In genomic region chr20:4524792-4525191, GRCh38 we compare ENCODE assay signal across 32 cellular contexts.
"Had no signal": no experiment of that assay in that cellular context is flagged by ENCODE, and none has a peak within 500 bp of the region (broad histone marks: within the 10 kb centered on the region; RNA-seq: fewer than 3 reads in every experiment).

No MANE protein-coding gene starts in this region.

- H3K4me1 ChIP-seq: adrenal gland, ascending aorta, body of pancreas, breast epithelium had no signal

- H3K27ac ChIP-seq: adrenal gland, ascending aorta, body of pancreas, brain microvascular endothelial cell, breast epithelium, cardiac muscle cell had no signal

- DNase-seq: activated effector memory CD4-positive, alpha-beta T cell treated with anti-CD3 and anti-CD28 coated beads, Interleukin-2, amount 50 U/mL, for 16 hours; activated effector memory CD4-positive, alpha-beta T cell treated with Interleukin-2 at 50 U/mL for 16 hours; activated gamma-delta T cell; activated gamma-delta T cell treated with Interleukin-2 at 50 U/mL for 16 hours; activated naive CD4-positive, alpha-beta T cell; activated naive CD4-positive, alpha-beta T cell treated with anti-CD3 and anti-CD28 coated beads for 36 hours; activated naive CD4-positive, alpha-beta T cell treated with anti-CD3 and anti-CD28 coated beads, Interleukin-2, amount 10 ng/mL, durations not matched to agents 7 days and 5 days; activated naive CD4-positive, alpha-beta T cell treated with anti-CD3 and anti-CD28 coated beads, Interleukin-2, amount 50 U/mL, for 16 hours; activated naive CD4-positive, alpha-beta T cell treated with Interleukin-2 at 50 U/mL for 16 hours; activated naive CD8-positive, alpha-beta T cell treated with anti-CD3 and anti-CD28 coated beads for 36 hours; activated naive CD8-positive, alpha-beta T cell treated with anti-CD3 and anti-CD28 coated beads, Interleukin-2, amount 10 ng/mL, durations not matched to agents 7 days and 5 days; activated naive CD8-positive, alpha-beta T cell treated with anti-CD3 and anti-CD28 coated beads, Interleukin-2, amount 50 U/mL, for 24 hours; activated T-cell treated with anti-CD3 and anti-CD28 coated beads, Interleukin-2, amount 50 U/mL, for 1 hour; activated T-cell treated with anti-CD3 and anti-CD28 coated beads, Interleukin-2, amount 50 U/mL, for 24 hours; activated T-cell treated with anti-CD3 and anti-CD28 coated beads, Interleukin-2, amount 50 U/mL, for 4 hours; activated T-cell treated with anti-CD3 and anti-CD28 coated beads, Interleukin-2, amount 50 U/mL, for 48 hours; activated T-cell treated with anti-CD3 and anti-CD28 coated beads, Interleukin-2, amount 50 U/mL, for 72 hours; adrenal gland; amniotic stem cell; amygdala; anterior cingulate cortex; aorta; body of pancreas; brain microvascular endothelial cell; caudate nucleus; central memory CD4-positive, alpha-beta T cell; cerebellar nuclear complex had no signal

- H3K9me3 ChIP-seq: body of pancreas had no signal

- H3K27me3 ChIP-seq: ascending aorta, body of pancreas, brain microvascular endothelial cell, breast epithelium, cardiac muscle cell had no signal

- H3K4me3 ChIP-seq: adrenal gland, ascending aorta, body of pancreas, breast epithelium, cardiac muscle cell had no signal

- H3K36me3 ChIP-seq: adrenal gland, ascending aorta, brain microvascular endothelial cell, breast epithelium, cardiac muscle cell had no signal

- ATAC-seq: activated naive CD4-positive, alpha-beta T cell treated with anti-CD3 and anti-CD28 coated beads, Interleukin-2, amount 50 U/mL, for 72 hours; activated naive CD8-positive, alpha-beta T cell treated with anti-CD3 and anti-CD28 coated beads, Interleukin-2, amount 50 U/mL, for 24 hours; activated T-cell treated with anti-CD3 and anti-CD28 coated beads, Interleukin-2, amount 50 U/mL, for 4 hours; activated T-cell treated with anti-CD3 and anti-CD28 coated beads, Interleukin-2, amount 50 U/mL, for 72 hours; activated T-helper 17 cell treated with anti-CD3 and anti-CD28 coated beads, Interleukin-2, amount 50 U/mL, for 72 hours; body of pancreas had no signal
